Comparison of ENCODE assay signal across 14 cellular contexts in genomic region chr14:101033446-101034165, GRCh38.
DNase-seq lines count a peak whose midpoint lies in the region; ATAC-seq and TF ChIP-seq lines count a peak whose summit lies in the region.
"Had no signal": no experiment of that assay in that cellular context is flagged by ENCODE, and none has a peak within 500 bp of the region (broad histone marks: within the 10 kb centered on the region; RNA-seq: fewer than 3 reads in every experiment).

No MANE protein-coding gene starts in this region.

- H3K9me3 Mint-ChIP-seq in chondrocyte (ENCODE audit: low read depth), result no peaks in the 10 kb centered on the region

- H3K4me1 ChIP-seq in right atrium auricular region (no peaks in the 10 kb centered on the region), uterus (no peaks in the 10 kb centered on the region)

- H3K4me1 Mint-ChIP-seq in chondrocyte (ENCODE audit: low read depth), result peaks cover 3% of the 10 kb centered on the region

- no peaks in the 10 kb centered on the region for H3K36me3 Mint-ChIP-seq in chondrocyte (ENCODE audit: low read depth)

- H3K27me3 ChIP-seq in right atrium auricular region (no peaks in the 10 kb centered on the region), uterus (no peaks in the 10 kb centered on the region)

- DNase-seq in cardiac septum (ENCODE audit: low spot score) (peak; percentile 65), right atrium auricular region (ENCODE audit: low spot score) (no peak), chondrocyte (ENCODE audit: low spot score) (peak; percentile 66), omental fat pad (ENCODE audit: low spot score) (peak; percentile 21), uterus (peak; percentile 3 to 11), foreskin melanocyte (no peak), NCI-H2107 treated with DMSO at 0.1 percent for 48 hours (lab: John Stamatoyannopoulos, UW; ENCODE audit: unreplicated experiment) (no peak)
- DNase-seq in stimulated activated CD4-positive, alpha-beta T cell treated with anti-CD3 and anti-CD28 coated beads, Interleukin-4, amount 100 ng/mL, for 1 hour, result no peak
- DNase-seq: COR-L47, H7, MM.1S, NCI-H1930, NCI-H510A treated with DMSO at 0.1 percent for 48 hours had no signal

- no peak overlapping the region for H3K27ac Mint-ChIP-seq in chondrocyte (ENCODE audit: unreplicated experiment)

- H3K27me3 Mint-ChIP-seq in chondrocyte (ENCODE audit: low read depth), result no peaks in the 10 kb centered on the region

- H3K27ac ChIP-seq in right atrium auricular region (no peak overlapping the region), uterus (no peak overlapping the region)
- H3K27ac ChIP-seq: C4-2B had no signal

- H3K36me3 ChIP-seq in right atrium auricular region, result no peaks in the 10 kb centered on the region
- H3K36me3 ChIP-seq in uterus, result no peaks in the 10 kb centered on the region

- H3K9me3 ChIP-seq in right atrium auricular region (no peaks in the 10 kb centered on the region), uterus (no peaks in the 10 kb centered on the region)

- no peak for ATAC-seq in omental fat pad (ENCODE audit: low FRiP score)

- H3K4me3 ChIP-seq in right atrium auricular region (no peak overlapping the region), uterus (no peak overlapping the region)

- intact Hi-C loops in cardiac septum (cut with DNase I), result no loop called here
- intact Hi-C loops in uterus (cut with DNase I; ENCODE audit: low total_unique reads), result no loop called here

- TF ChIP-seq POLR2A in uterus (IDR thresholded peaks at IDR 0.05), result no peak

- TF ChIP-seq CTCF in right atrium auricular region (IDR thresholded peaks at IDR 0.05), result no peak
- no peak for TF ChIP-seq CTCF in chondrocyte (IDR thresholded peaks at IDR 0.05)
- TF ChIP-seq CTCF in omental fat pad (IDR thresholded peaks at IDR 0.05), result no peak
- TF ChIP-seq CTCF in uterus (IDR thresholded peaks at IDR 0.05), result no peak

- no peak overlapping the region for H3K4me3 Mint-ChIP-seq in chondrocyte (ENCODE audit: unreplicated experiment)

Comparison
In these comparisons a context has a peak if more than half of its experiments do, and no peak if none do; other contexts are left out.
1. DNase-seq: peak in cardiac septum (single experiment), chondrocyte (single experiment), omental fat pad (single experiment) and uterus (2 of 2); none in right atrium auricular region (single experiment), stimulated activated CD4-positive, alpha-beta T cell treated with anti-CD3 and anti-CD28 coated beads, Interleukin-4, amount 100 ng/mL, for 1 hour (single experiment), foreskin melanocyte (single experiment) and NCI-H2107 treated with DMSO at 0.1 percent for 48 hours (single experiment).